Comparison of ENCODE assay signal across 9 cellular contexts in genomic region chr1:159922499-159923202, GRCh38. TPM values are rescaled to one million over a fixed set of nuclear protein-coding genes. Genes with fewer than 3 reads are reported as not detected.
DNase-seq lines count a peak whose midpoint lies in the region; ATAC-seq and TF ChIP-seq lines count a peak whose summit lies in the region.
"Had no signal": no experiment of that assay in that cellular context is flagged by ENCODE, and none has a peak within 500 bp of the region (broad histone marks: within the 10 kb centered on the region; RNA-seq: fewer than 3 reads in every experiment).

No MANE protein-coding gene starts in this region.

- 18 to 38% methylated on average over 8 of the region's 8 CpGs for WGBS in lung, 2 donors
- 12 to 13% methylated on average over 8 of the region's 8 CpGs for WGBS in aorta, 2 donors

- peaks cover 6% of the 10 kb centered on the region for H3K36me3 ChIP-seq in BE2C
- peaks cover 34% of the 10 kb centered on the region for H3K36me3 ChIP-seq in HUES48 (ENCODE audit: control insufficient read depth, insufficient read depth, low read length)
- H3K36me3 ChIP-seq in breast epithelium = peaks cover 5% of the 10 kb centered on the region
- H3K36me3 ChIP-seq in lung (ENCODE audit: control insufficient read depth in 2 of 2, insufficient read depth in 2 of 2, low read length in 2 of 2) = peaks cover 17 to 30% of the 10 kb centered on the region in 2 donors
- H3K36me3 ChIP-seq in aorta (ENCODE audit: control insufficient read depth in 1 of 2, insufficient read depth in 2 of 2, low read length in 1 of 2) = peaks cover 4 to 9% of the 10 kb centered on the region in 2 donors

- peak; percentile 2 for ATAC-seq in lung (ENCODE audit: insufficient read depth, low FRiP score)
- peak; percentile 3 for ATAC-seq in aorta (ENCODE audit: low FRiP score)
- no peak for ATAC-seq in HG03097 (IDR thresholded peaks at IDR 0.05; ENCODE audit: low FRiP score, unreplicated experiment)

- H3K4me3 ChIP-seq in BE2C (ENCODE audit: low read depth, low read length) = peak overlapping the region; percentile 76
- H3K4me3 ChIP-seq in HUES48 (ENCODE audit: low read depth, low read length) = peak overlapping the region; percentile 66; the same call in 1 of the 2 replicates
- peak overlapping the region; percentile 87 to 96 (median 95) for H3K4me3 ChIP-seq in breast epithelium
- peak overlapping the region; percentile 82 for H3K4me3 ChIP-seq in lung
- peak overlapping the region in 1 of 2 donors; percentile 66 for H3K4me3 ChIP-seq in aorta (ENCODE audit: low read length in 2 of 2)

- H3K4me1 ChIP-seq in BE2C = peaks cover 16% of the 10 kb centered on the region
- H3K4me1 ChIP-seq in HUES48 (ENCODE audit: control insufficient read depth, insufficient read depth, low read length) = peaks cover 20% of the 10 kb centered on the region
- peaks cover 10 to 19% of the 10 kb centered on the region in 2 donors for H3K4me1 ChIP-seq in breast epithelium
- peaks cover 3 to 41% of the 10 kb centered on the region in 2 donors for H3K4me1 ChIP-seq in lung (ENCODE audit: control insufficient read depth in 2 of 2, insufficient read depth in 2 of 2, low read length in 2 of 2)
- no peaks in the 10 kb centered on the region for H3K4me1 ChIP-seq in aorta (ENCODE audit: control insufficient read depth in 1 of 2, insufficient read depth in 2 of 2, low read length in 2 of 2)

- H3K9me3 ChIP-seq in BE2C (no peaks in the 10 kb centered on the region; the same call in 1 of the 2 replicates), HUES48 (ENCODE audit: control insufficient read depth, insufficient read depth, low read length) (no peaks in the 10 kb centered on the region), breast epithelium (no peaks in the 10 kb centered on the region), lung (ENCODE audit: control insufficient read depth in 2 of 2, insufficient read depth in 1 of 2, low read length in 1 of 2) (no peaks in the 10 kb centered on the region), aorta (ENCODE audit: control insufficient read depth, low read length) (no peaks in the 10 kb centered on the region)

- DNase-seq in BE2C = peak; percentile 66
- no peak for DNase-seq in breast epithelium (ENCODE audit: low spot score in 2 of 2)
- peak; percentile 79 for DNase-seq in lung (ENCODE audit: low spot score)
- DNase-seq in aorta = peak; percentile 78 to 83
- no peak for DNase-seq in DMS153 treated with DMSO at 0.1 percent for 48 hours (lab: John Stamatoyannopoulos, UW; ENCODE audit: unreplicated experiment)
- no peak for DNase-seq in putamen (ENCODE audit: low spot score)

- intact Hi-C loops in breast epithelium (cut with DNase I; ENCODE audit: low total_unique reads) (no loop called here), aorta (cut with DNase I) (loop anchor here in 1 of 2 donors (5.0 to 10.0 kb wide), 2 partner anchors 175 to 292 kb away; partner anchors contain the start of gene IGSF8)

- H3K27me3 ChIP-seq in BE2C (peaks cover 8% of the 10 kb centered on the region; the same call in 1 of the 2 replicates), HUES48 (ENCODE audit: control insufficient read depth, insufficient read depth, low read length) (peaks cover 18% of the 10 kb centered on the region), breast epithelium (no peaks in the 10 kb centered on the region), lung (ENCODE audit: control insufficient read depth, insufficient read depth) (no peaks in the 10 kb centered on the region), aorta (ENCODE audit: control insufficient read depth in 1 of 2, insufficient read depth in 2 of 2, low read length in 1 of 2) (no peaks in the 10 kb centered on the region)

- H3K27ac ChIP-seq in HUES48 (ENCODE audit: low read depth, low read length) = peak overlapping the region; percentile 91
- peak overlapping the region; percentile 98 to 99 for H3K27ac ChIP-seq in breast epithelium
- peak overlapping the region; percentile 92 to 97 for H3K27ac ChIP-seq in lung (ENCODE audit: low read depth in 1 of 2, low read length in 1 of 2)
- H3K27ac ChIP-seq in aorta (ENCODE audit: low read depth in 1 of 2, low read length in 2 of 2) = peak overlapping the region; percentile 58 to 72

- TF ChIP-seq CTCF in BE2C (IDR thresholded peaks at IDR 0.05; ENCODE audit: low read depth, low read length) (no peak), breast epithelium (IDR thresholded peaks at IDR 0.05) (no peak), lung (IDR thresholded peaks at IDR 0.05; ENCODE audit: control extremely low read depth, extremely low read depth) (no peak)

- TF ChIP-seq POLR2A in breast epithelium (IDR thresholded peaks at IDR 0.05) = no peak

- no peak overlapping the region for H3K9ac ChIP-seq in HUES48 (ENCODE audit: low read depth, low read length)

RNA-seq across cellular contexts. Expression of gene TAGLN2, which starts 2.7 kb away (rescaled TPM):
- polyA plus RNA-seq in BE2C (2012; ENCODE audit: insufficient read depth, insufficient read length, low read depth) = 685 TPM
- total RNA-seq in breast epithelium (100 to 1,000 TPM; 195 to 259 (median 231) TPM), lung (100 to 1,000 TPM; 483 to 738 TPM), aorta (100 to 1,000 TPM; 316 to 350 TPM)
- polyA plus RNA-seq in lung (100 to 1,000 TPM; 760 to 788 TPM), aorta (100 to 1,000 TPM; 349 to 383 TPM)

RNA-seq across cellular contexts. Expression of gene CFAP45, which starts 22.7 kb away (rescaled TPM):
- polyA plus RNA-seq in BE2C (2012; ENCODE audit: insufficient read depth, insufficient read length, low read depth) = 3.6 TPM
- total RNA-seq in breast epithelium = 1 to 10 TPM in 2 of 3 donors, under 1 TPM in 1; 0.80 to 2.6 (median 2.6) TPM
- total RNA-seq in lung = 10 to 100 TPM; 13.6 to 29.5 TPM
- polyA plus RNA-seq in lung = 10 to 100 TPM in 1 of 2 donors, 1 to 10 TPM in 1; 9.4 to 12.5 TPM
- 1 to 10 TPM; 2.5 to 2.7 TPM for total RNA-seq in aorta
- polyA plus RNA-seq in aorta = 1 to 10 TPM in 1 of 2 donors, not detected in 1; 2.7 TPM

RNA-seq across cellular contexts. Expression of gene IGSF9, which starts 22.8 kb away (rescaled TPM):
- 3.8 TPM for polyA plus RNA-seq in BE2C (2012; ENCODE audit: insufficient read depth, insufficient read length, low read depth)
- total RNA-seq in breast epithelium (1 to 10 TPM in 2 of 3 donors, not detected in 1; 5.9 to 8.0 TPM), lung (1 to 10 TPM; 1.8 to 4.9 TPM), aorta (under 1 TPM in 1 of 2 donors, not detected in 1; 0.30 TPM)
- polyA plus RNA-seq in lung (1 to 10 TPM; 1.4 to 2.2 TPM), aorta (1 to 10 TPM in 1 of 2 donors, under 1 TPM in 1; 0.05 to 1.0 TPM)
- total RNA-seq: renal cortical epithelial cell had no signal

RNA-seq across cellular contexts. Expression of gene SLAMF9, which starts 31.4 kb away (rescaled TPM):
- polyA plus RNA-seq in BE2C (2012; ENCODE audit: insufficient read depth, insufficient read length, low read depth) = not detected
- total RNA-seq in breast epithelium (not detected), lung (under 1 TPM; 0.43 to 0.74 TPM), aorta (not detected)
- polyA plus RNA-seq in lung (under 1 TPM; 0.37 to 0.38 TPM), aorta (not detected)
- total RNA-seq: renal cortical epithelial cell had no signal

Comparison
In these comparisons a context has a peak if more than half of its experiments do, and no peak if none do; other contexts are left out.
1. DNase-seq: peak in BE2C (single experiment), lung (single experiment) and aorta (2 of 2); none in breast epithelium (0 of 2), DMS153 treated with DMSO at 0.1 percent for 48 hours (single experiment) and putamen (single experiment).
2. Peak in every context shown above with its lines, with median percentiles within 50 percentile points of each other: H3K27ac ChIP-seq.